8 cellular contexts compared by ENCODE assay signal in genomic region chr5:68898961-68899471, GRCh38.
DNase-seq lines count a peak whose midpoint lies in the region; ATAC-seq and TF ChIP-seq lines count a peak whose summit lies in the region.
"Had no signal": no experiment of that assay in that cellular context is flagged by ENCODE, and none has a peak within 500 bp of the region (broad histone marks: within the 10 kb centered on the region; RNA-seq: fewer than 3 reads in every experiment).

No MANE protein-coding gene starts in this region.

- TF ChIP-seq CTCF in fibroblast of lung (conservative IDR thresholded peaks at IDR 0.05 in 1 of 2, IDR thresholded peaks at IDR 0.05 in 1 of 2; ENCODE audit: low read depth in 1 of 2, low read length in 2 of 2) (no peak), smooth muscle cell (IDR thresholded peaks at IDR 0.05; ENCODE audit: borderline replicate concordance, insufficient read depth, poor library complexity, severe bottlenecking) (no peak)

- H3K79me2 ChIP-seq in fibroblast of lung (ENCODE audit: control insufficient read depth, insufficient read depth, low read length) (no peaks in the 10 kb centered on the region), smooth muscle cell (ENCODE audit: low read depth) (no peaks in the 10 kb centered on the region)

- peaks cover 11% of the 10 kb centered on the region for H3K4me1 Mint-ChIP-seq in activated CD4-positive, alpha-beta T cell treated with anti-CD3 and anti-CD28 coated beads for 36 hours

- WGBS in smooth muscle cell (ENCODE audit: low lambda C conversion rate) = 9% methylated on average over 4 of the region's 4 CpGs

- H3K9ac ChIP-seq in fibroblast of lung (ENCODE audit: insufficient read depth, low read length) (no peak overlapping the region), smooth muscle cell (ENCODE audit: low read depth) (no peak overlapping the region)

- no peak overlapping the region for H3K27ac ChIP-seq in fibroblast of lung (ENCODE audit: insufficient read depth, low read length)
- H3K27ac ChIP-seq in smooth muscle cell (ENCODE audit: low read depth) = peak overlapping the region; percentile 78

- DNase-seq in HS-5 (ENCODE audit: low read depth) = peak; percentile 93
- peak; percentile 16 to 70 for DNase-seq in NCI-H526 (lab: John Stamatoyannopoulos, UW)
- DNase-seq in fibroblast of lung (ENCODE audit: low read depth in 2 of 2) = peak; percentile 55 to 83
- no peak for DNase-seq in smooth muscle cell (lab: John Stamatoyannopoulos, UW; ENCODE audit: unreplicated experiment)
- no peak for DNase-seq in activated CD4-positive, alpha-beta T cell treated with anti-CD3 and anti-CD28 coated beads for 36 hours
- DNase-seq in GM19240 (ENCODE audit: insufficient read length, low spot score) = no peak
- no peak for DNase-seq in activated CD4-positive, CD25-positive, alpha-beta regulatory T cell (lab: John Stamatoyannopoulos, UW)
- DNase-seq: left cardiac atrium had no signal

- POLR2A ChIA-PET in activated CD4-positive, alpha-beta T cell treated with anti-CD3 and anti-CD28 coated beads for 36 hours (lab: Charles Lee) = no interaction called here

- H3K27ac Mint-ChIP-seq in activated CD4-positive, alpha-beta T cell treated with anti-CD3 and anti-CD28 coated beads for 36 hours = no peak overlapping the region

- H3K36me3 ChIP-seq in fibroblast of lung (ENCODE audit: control insufficient read depth, insufficient read depth, low read length) = no peaks in the 10 kb centered on the region
- no peaks in the 10 kb centered on the region for H3K36me3 ChIP-seq in smooth muscle cell (ENCODE audit: low read depth)

- intact Hi-C loops in activated CD4-positive, alpha-beta T cell treated with anti-CD3 and anti-CD28 coated beads for 36 hours (cut with DNase I, micrococcal nuclease) = no loop called here

- no peaks in the 10 kb centered on the region for H3K9me3 Mint-ChIP-seq in activated CD4-positive, alpha-beta T cell treated with anti-CD3 and anti-CD28 coated beads for 36 hours (ENCODE audit: low read depth)

- H3K4me1 ChIP-seq in fibroblast of lung (ENCODE audit: control insufficient read depth, extremely low read depth, insufficient read depth, low read length) (peaks cover 7% of the 10 kb centered on the region), smooth muscle cell (ENCODE audit: low read depth) (peaks cover 9% of the 10 kb centered on the region)

- no peak overlapping the region for H3K4me3 ChIP-seq in fibroblast of lung (replicated peaks in 1 of 4; ENCODE audit: control extremely low read depth in 1 of 4, insufficient read depth in 1 of 4, low read depth in 3 of 4, low read length in 4 of 4)
- no peak overlapping the region for H3K4me3 ChIP-seq in smooth muscle cell

- H2AFZ ChIP-seq in fibroblast of lung (ENCODE audit: low read length) (no peak overlapping the region), smooth muscle cell (ENCODE audit: low read depth) (peak overlapping the region; percentile 42)

- no peaks in the 10 kb centered on the region for H3K9me3 ChIP-seq in fibroblast of lung (ENCODE audit: control insufficient read depth, insufficient read depth, low read depth, low read length)
- H3K9me3 ChIP-seq in smooth muscle cell (replicated peaks; ENCODE audit: low read depth) = no peaks in the 10 kb centered on the region

- H3K4me2 ChIP-seq in fibroblast of lung (ENCODE audit: extremely low read depth, insufficient read depth, low read length) (peak overlapping the region; percentile 41), smooth muscle cell (peak overlapping the region; percentile 27)

- H3K27me3 ChIP-seq in fibroblast of lung (ENCODE audit: control insufficient read depth, insufficient read depth, low read length) (no peaks in the 10 kb centered on the region), smooth muscle cell (ENCODE audit: low read depth) (no peaks in the 10 kb centered on the region)

- H3K36me3 Mint-ChIP-seq in activated CD4-positive, alpha-beta T cell treated with anti-CD3 and anti-CD28 coated beads for 36 hours (ENCODE audit: low read depth) = no peaks in the 10 kb centered on the region

- peaks cover 12% of the 10 kb centered on the region for H3F3A ChIP-seq in smooth muscle cell (ENCODE audit: low read depth)

- no peak overlapping the region for H3K4me3 Mint-ChIP-seq in activated CD4-positive, alpha-beta T cell treated with anti-CD3 and anti-CD28 coated beads for 36 hours

- CTCF ChIA-PET in activated CD4-positive, alpha-beta T cell treated with anti-CD3 and anti-CD28 coated beads for 36 hours (lab: Charles Lee) = interaction anchor here (0.9 kb wide), 1 partner anchor 16 kb away, joined by 3 read pairs; no protein-coding TSS in a partner anchor

- H4K20me1 ChIP-seq in fibroblast of lung (ENCODE audit: control insufficient read depth, extremely low read depth, insufficient read depth, low read length) (no peaks in the 10 kb centered on the region), smooth muscle cell (ENCODE audit: low read depth) (no peaks in the 10 kb centered on the region)

- H3K27me3 Mint-ChIP-seq in activated CD4-positive, alpha-beta T cell treated with anti-CD3 and anti-CD28 coated beads for 36 hours = no peaks in the 10 kb centered on the region

- no peak for ATAC-seq in activated CD4-positive, alpha-beta T cell treated with anti-CD3 and anti-CD28 coated beads for 36 hours

Comparison
In these comparisons a context has a peak if more than half of its experiments do, and no peak if none do; other contexts are left out.
1. DNase-seq: peak in HS-5 (single experiment), NCI-H526 (2 of 2) and fibroblast of lung (2 of 2); none in smooth muscle cell (single experiment), activated CD4-positive, alpha-beta T cell treated with anti-CD3 and anti-CD28 coated beads for 36 hours (single experiment), GM19240 (single experiment) and activated CD4-positive, CD25-positive, alpha-beta regulatory T cell (0 of 4).